In the genomic region with DNA sequence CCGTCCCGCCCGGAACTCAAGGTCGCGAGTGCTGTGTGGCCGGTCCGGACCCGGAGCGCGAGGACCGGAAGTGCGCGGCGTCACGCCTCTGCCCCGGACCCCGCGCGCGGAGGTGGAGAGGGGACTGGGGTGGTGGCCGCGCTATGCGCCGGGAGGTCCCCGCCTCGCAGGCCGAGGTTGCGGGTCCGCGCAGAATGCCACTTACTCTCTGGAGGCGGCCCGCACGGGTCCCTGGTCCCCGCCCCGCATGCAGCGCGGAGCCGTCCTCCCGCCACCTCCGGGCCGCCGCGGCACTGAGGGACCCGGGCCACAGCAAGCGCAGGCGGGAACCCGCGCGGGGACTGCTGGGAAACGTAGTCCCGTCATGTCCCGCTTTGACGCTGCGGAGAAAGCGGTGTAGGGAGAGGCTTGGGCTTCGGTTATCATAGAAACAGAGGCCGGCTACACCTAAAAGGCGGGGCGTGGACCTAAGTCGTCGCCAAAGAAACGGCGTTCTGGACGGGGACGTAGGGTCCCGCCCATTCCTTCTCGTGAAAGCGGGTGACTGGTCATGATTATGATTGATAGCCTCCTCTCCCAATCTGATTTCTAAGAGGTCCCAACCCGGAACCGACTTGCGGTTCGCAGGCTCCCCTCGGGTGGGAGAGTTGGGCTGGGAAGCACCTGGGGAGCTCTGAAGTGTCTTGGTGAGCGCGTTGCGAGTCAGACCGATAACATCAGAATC, we compare ENCODE assay signal across 8 cellular contexts. TPM values are rescaled to one million over a fixed set of nuclear protein-coding genes. Genes with fewer than 3 reads are reported as not detected.
A peak's percentile ranks its signal among the peaks of the same experiment; 100 is the strongest.
DNase-seq lines count a peak whose midpoint lies in the region; ATAC-seq and TF ChIP-seq lines count a peak whose summit lies in the region.

A gene (minus strand): TSS at position 295 of the 724 bp plus-strand sequence. CDS start 11,698 bp downstream, outside the sequence.

- peak within 1 kb of the TSS; percentile 57 to 91 (median 82) for H3K4me3 ChIP-seq in upper lobe of left lung

- TF ChIP-seq POLR2A in upper lobe of left lung (IDR thresholded peaks at IDR 0.05) = peak; percentile 69 to 96 (median 82)

- H3K27me3 ChIP-seq in upper lobe of left lung = no peaks in the 10 kb centered on the region

- H3K27ac Mint-ChIP-seq in T-helper 1 cell treated with Interleukin-12 subunit alpha and Interleukin-12 subunit beta and Interleukin-4 antibody, amounts not matched to agents 30 μg/mL and 1 μg/mL, for 36 hours = peak within 1 kb of the TSS; percentile 92

- ATAC-seq in GM18498 (IDR thresholded peaks at IDR 0.05; ENCODE audit: unreplicated experiment) (peak; percentile 83), HG02885 (IDR thresholded peaks at IDR 0.05; ENCODE audit: poor library complexity, unreplicated experiment) (peak; percentile 79), left cardiac atrium (peak; percentile 96), upper lobe of left lung (ENCODE audit: low FRiP score in 2 of 2) (peak; percentile 97)

- no peaks in the 10 kb centered on the region for H3K36me3 Mint-ChIP-seq in T-helper 1 cell treated with Interleukin-12 subunit alpha and Interleukin-12 subunit beta and Interleukin-4 antibody, amounts not matched to agents 30 μg/mL and 1 μg/mL, for 36 hours (ENCODE audit: low read depth)

- H3K27ac ChIP-seq in upper lobe of left lung = peak within 1 kb of the TSS; percentile 87 to 92 (median 89)

- intact Hi-C loops in left cardiac atrium (cut with DNase I) = no loop called here
- intact Hi-C loops in posterior cingulate gyrus (cut with DNase I) = loop anchor here (1.0 to 2.0 kb wide), 2 partner anchors 18 to 54 kb away; a partner anchor contains a TSS

- H3K9me3 Mint-ChIP-seq in T-helper 1 cell treated with Interleukin-12 subunit alpha and Interleukin-12 subunit beta and Interleukin-4 antibody, amounts not matched to agents 30 μg/mL and 1 μg/mL, for 36 hours = no peaks in the 10 kb centered on the region

- H3K36me3 ChIP-seq in upper lobe of left lung = no peaks in the 10 kb centered on the region

- 0% methylated on average over 23 to 53 of the region's 77 CpGs for WGBS in upper lobe of left lung, 2 donors

- peaks cover 23 to 39% (median 25%) of the 10 kb centered on the region in 4 donors for H3K4me1 ChIP-seq in upper lobe of left lung

- no peaks in the 10 kb centered on the region for H3K9me3 ChIP-seq in upper lobe of left lung

- peak; percentile 100 for DNase-seq in NCI-H1694 (lab: John Stamatoyannopoulos, UW)
- DNase-seq in amygdala (lab: John Stamatoyannopoulos, UW) = peak; percentile 89 to 99 (median 98)
- peak; percentile 99 for DNase-seq in left cardiac atrium
- peak; percentile 96 to 100 (median 98) for DNase-seq in posterior cingulate gyrus
- peak; percentile 98 to 100 for DNase-seq in upper lobe of left lung

- TF ChIP-seq EP300 in upper lobe of left lung (IDR thresholded peaks at IDR 0.05) = peak in 1 of 4 donors; percentile 26

- H3K4me3 Mint-ChIP-seq in T-helper 1 cell treated with Interleukin-12 subunit alpha and Interleukin-12 subunit beta and Interleukin-4 antibody, amounts not matched to agents 30 μg/mL and 1 μg/mL, for 36 hours = peak within 1 kb of the TSS; percentile 93

- TF ChIP-seq CTCF in upper lobe of left lung (IDR thresholded peaks at IDR 0.05) = peak in 5 of 6 experiments; percentile 9 to 59 (median 50)

- H3K4me1 Mint-ChIP-seq in T-helper 1 cell treated with Interleukin-12 subunit alpha and Interleukin-12 subunit beta and Interleukin-4 antibody, amounts not matched to agents 30 μg/mL and 1 μg/mL, for 36 hours (ENCODE audit: low read depth) = peaks cover 19% of the 10 kb centered on the region

- H3K27me3 Mint-ChIP-seq in T-helper 1 cell treated with Interleukin-12 subunit alpha and Interleukin-12 subunit beta and Interleukin-4 antibody, amounts not matched to agents 30 μg/mL and 1 μg/mL, for 36 hours (ENCODE audit: low read depth) = no peaks in the 10 kb centered on the region

RNA-seq across cellular contexts. Expression of the gene that starts here (rescaled TPM):
- total RNA-seq in left cardiac atrium = under 1 TPM; 0.44 to 0.53 TPM
- total RNA-seq in upper lobe of left lung = 1 to 10 TPM; 1.8 to 9.4 (median 3.7) TPM

Comparison
In these comparisons a context has a peak if more than half of its experiments do, and no peak if none do; other contexts are left out.
1. Peak in every context shown above with its lines: DNase-seq, ATAC-seq, H3K4me3 ChIP-seq and H3K27ac ChIP-seq.
2. Peak in DNase-seq and ATAC-seq in left cardiac atrium; RNA of the gene not detected or under 1 TPM.